ENCODE assay signal across 9 cellular contexts in the genomic region with DNA sequence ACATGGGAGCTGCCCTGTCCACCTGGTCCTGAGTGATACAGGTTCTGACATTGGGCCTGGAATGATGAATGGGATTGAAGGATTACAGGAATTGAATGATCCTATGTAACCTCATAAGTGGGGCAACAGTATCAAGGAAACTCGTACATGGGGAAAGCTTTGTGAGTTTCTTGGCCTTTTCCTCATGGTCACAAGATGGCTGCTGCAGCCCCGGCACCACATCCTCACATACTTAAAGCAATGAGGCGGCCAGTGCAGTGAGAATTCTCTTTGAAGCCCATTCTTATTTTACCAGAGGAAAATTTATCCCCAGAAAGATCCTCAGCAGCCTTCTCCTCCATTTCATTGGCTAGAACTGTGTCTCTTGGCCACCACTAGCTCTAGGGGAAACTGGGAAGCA. TPM values are rescaled to one million over a fixed set of nuclear protein-coding genes. Genes with fewer than 3 reads are reported as not detected.
"Had no signal": no experiment of that assay in that cellular context is flagged by ENCODE, and none has a peak within 500 bp of the region (broad histone marks: within the 10 kb centered on the region; RNA-seq: fewer than 3 reads in every experiment).

No MANE protein-coding gene starts in this region.

- FAIRE-seq: HepG2, HTR-8/SVneo had no signal

- H3K9ac ChIP-seq: KMS-11 had no signal

- DNase-seq: IMR-90, Karpas-422, KBM-7, KG1 had no signal

- ATAC-seq: HepG2 had no signal

- H3K27ac ChIP-seq: HL-60, KMS-11 had no signal

- H3K4me2 ChIP-seq: KMS-11 had no signal

RNA-seq across cellular contexts. Expression of a gene that starts 29.0 kb away (rescaled TPM):
- polyA plus RNA-seq: HepG2, IgD-negative memory B cell had no signal
